In genomic region chr11:47225552-47226137, GRCh38 we compare ENCODE assay signal across 8 cellular contexts. TPM values are rescaled to one million over a fixed set of nuclear protein-coding genes. Genes with fewer than 3 reads are reported as not detected.
A peak's percentile ranks its signal among the peaks of the same experiment; 100 is the strongest.
DNase-seq lines count a peak whose midpoint lies in the region; ATAC-seq and TF ChIP-seq lines count a peak whose summit lies in the region.

No MANE protein-coding gene starts in this region.

- H3K4me3 Mint-ChIP-seq in activated naive CD4-positive, alpha-beta T cell treated with anti-CD3 and anti-CD28 coated beads, Interleukin-2, amount 50 U/mL, for 24 hours: no peak overlapping the region
- H3K4me3 Mint-ChIP-seq in type B pancreatic cell: no peak overlapping the region

- peak overlapping the region; percentile 47 for H3K27ac Mint-ChIP-seq in activated naive CD4-positive, alpha-beta T cell treated with anti-CD3 and anti-CD28 coated beads, Interleukin-2, amount 50 U/mL, for 24 hours
- H3K27ac Mint-ChIP-seq in type B pancreatic cell: no peak overlapping the region

- peaks cover 28% of the 10 kb centered on the region for H3K4me1 Mint-ChIP-seq in activated naive CD4-positive, alpha-beta T cell treated with anti-CD3 and anti-CD28 coated beads, Interleukin-2, amount 50 U/mL, for 24 hours
- no peaks in the 10 kb centered on the region for H3K4me1 Mint-ChIP-seq in type B pancreatic cell (ENCODE audit: unreplicated experiment)

- H3K27me3 Mint-ChIP-seq in activated naive CD4-positive, alpha-beta T cell treated with anti-CD3 and anti-CD28 coated beads, Interleukin-2, amount 50 U/mL, for 24 hours: no peaks in the 10 kb centered on the region
- no peaks in the 10 kb centered on the region for H3K27me3 Mint-ChIP-seq in type B pancreatic cell

- H3K36me3 Mint-ChIP-seq in activated naive CD4-positive, alpha-beta T cell treated with anti-CD3 and anti-CD28 coated beads, Interleukin-2, amount 50 U/mL, for 24 hours: peaks cover 17% of the 10 kb centered on the region
- peaks cover 20% of the 10 kb centered on the region for H3K36me3 Mint-ChIP-seq in type B pancreatic cell

- ATAC-seq in GM19397 (IDR thresholded peaks at IDR 0.05; ENCODE audit: unreplicated experiment) (peak; percentile 79), HG03108 (IDR thresholded peaks at IDR 0.05; ENCODE audit: unreplicated experiment) (peak; percentile 90)

- DNase-seq in CD1c-positive myeloid dendritic cell (ENCODE audit: extremely low spot score) (peak; percentile 44), type B pancreatic cell (ENCODE audit: extremely low spot score, unreplicated experiment) (no peak), NCI-H1930 (lab: John Stamatoyannopoulos, UW) (no peak), NCI-H2227 (lab: John Stamatoyannopoulos, UW; ENCODE audit: unreplicated experiment) (no peak), amniotic stem cell (lab: John Stamatoyannopoulos, UW) (no peak)

- no peak for TF ChIP-seq CTCF in type B pancreatic cell (conservative IDR thresholded peaks at IDR 0.05)

- no peaks in the 10 kb centered on the region for H3K9me3 Mint-ChIP-seq in activated naive CD4-positive, alpha-beta T cell treated with anti-CD3 and anti-CD28 coated beads, Interleukin-2, amount 50 U/mL, for 24 hours
- H3K9me3 Mint-ChIP-seq in type B pancreatic cell: no peaks in the 10 kb centered on the region

RNA-seq across cellular contexts. Expression of gene DDB2, which starts 10.9 kb away (rescaled TPM):
- total RNA-seq in type B pancreatic cell (ENCODE audit: low replicate concordance): 40.0 and 50.1 TPM in 2 replicates

RNA-seq across cellular contexts. Expression of gene ACP2, which starts 23.0 kb away (rescaled TPM):
- 41.1 and 42.2 TPM in 2 replicates for total RNA-seq in type B pancreatic cell (ENCODE audit: low replicate concordance)

RNA-seq across cellular contexts. Expression of gene NR1H3, which starts 32.2 kb away (rescaled TPM):
- 14.2 and 18.9 TPM in 2 replicates for total RNA-seq in type B pancreatic cell (ENCODE audit: low replicate concordance)

RNA-seq across cellular contexts. Expression of gene PACSIN3, which starts 39.4 kb away (rescaled TPM):
- total RNA-seq in type B pancreatic cell (ENCODE audit: low replicate concordance): 52.5 and 77.2 TPM in 2 replicates

RNA-seq across cellular contexts. Expression of gene MADD, which starts 44.3 kb away (rescaled TPM):
- 41.1 and 47.7 TPM in 2 replicates for total RNA-seq in type B pancreatic cell (ENCODE audit: low replicate concordance)
